1 cellular context compared by ENCODE assay signal in the genomic region with DNA sequence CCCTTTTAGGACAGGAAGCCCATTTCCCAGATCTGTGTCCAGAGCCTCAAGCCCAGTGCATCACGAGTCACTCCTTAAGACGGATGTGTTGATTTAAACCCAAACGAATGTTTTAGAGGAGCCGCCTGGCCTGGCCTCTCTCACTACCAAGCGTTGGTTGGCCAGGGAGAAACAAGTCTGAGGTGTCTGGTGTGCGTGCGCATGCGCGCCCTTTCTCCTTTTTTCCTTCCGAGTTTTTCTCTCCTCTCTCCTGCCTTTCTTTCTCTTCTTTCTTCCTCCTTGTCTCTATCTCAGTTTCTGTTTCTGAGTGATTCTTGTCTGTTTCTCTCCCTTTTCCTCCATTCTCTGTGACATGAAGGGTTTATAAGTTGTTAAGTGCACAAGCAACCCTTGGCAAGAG.
TF ChIP-seq lines count a peak whose summit lies in the region.

No MANE protein-coding gene starts in this region.

TF ChIP-seq in GM23338, 12 proteins besides CTCF, POLR2A, EP300 and RAD21 (continued from another document):
- TF ChIP-seq ZNF331 (CRISPR knock-in tag; IDR thresholded peaks at IDR 0.05; ENCODE audit: low read depth) (no peak), POLR2AphosphoS5 (IDR thresholded peaks at IDR 0.05; ENCODE audit: low read depth) (no peak)
